ENCODE assay signal across 13 cellular contexts in the genomic region with DNA sequence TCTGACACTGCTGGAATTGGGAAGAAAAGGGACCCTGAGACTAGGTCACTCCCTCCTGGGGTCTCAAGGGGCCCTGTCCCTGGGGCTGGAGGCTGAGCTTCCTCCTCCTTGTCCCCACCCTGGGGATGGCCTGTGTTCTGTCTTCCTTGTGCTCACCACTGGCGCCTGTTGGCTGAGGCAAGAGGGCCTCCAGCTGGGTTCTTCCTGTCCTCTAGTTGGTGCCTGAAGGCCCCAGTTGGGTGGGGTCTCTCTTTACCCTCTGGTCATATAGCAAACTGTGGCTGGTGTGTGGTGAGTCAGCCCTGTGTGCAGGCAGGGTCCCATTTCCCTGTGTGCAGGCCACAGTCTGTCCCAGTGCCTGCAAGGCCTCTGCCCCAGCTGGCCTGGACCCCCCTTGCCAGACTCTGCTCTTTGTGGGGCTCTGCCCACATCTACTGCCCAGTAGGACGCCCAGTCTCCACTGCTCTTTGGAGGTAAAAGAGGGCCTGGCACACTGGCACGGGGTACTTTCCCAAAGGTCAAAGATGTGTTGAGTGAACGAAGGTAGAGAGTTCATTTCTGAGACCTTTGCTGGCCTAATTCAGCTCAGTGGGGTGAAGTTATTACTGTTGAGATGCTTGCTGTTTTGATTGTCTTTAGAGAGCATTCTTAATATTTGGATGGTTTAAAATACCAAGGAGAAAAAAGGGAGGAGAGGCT. TPM values are rescaled to one million over a fixed set of nuclear protein-coding genes. Genes with fewer than 3 reads are reported as not detected.
DNase-seq lines count a peak whose midpoint lies in the region; ATAC-seq and TF ChIP-seq lines count a peak whose summit lies in the region.
"Had no signal": no experiment of that assay in that cellular context is flagged by ENCODE, and none has a peak within 500 bp of the region (broad histone marks: within the 10 kb centered on the region; RNA-seq: fewer than 3 reads in every experiment).

No MANE protein-coding gene starts in this region.

- no peaks in the 10 kb centered on the region for H3K27me3 Mint-ChIP-seq in activated naive CD8-positive, alpha-beta T cell
- H3K27me3 Mint-ChIP-seq in natural killer cell treated with Interleukin-12 subunit alpha and Interleukin-12 subunit beta and Interleukin-15 and Interleukin-18, amount 100 ng/mL, for 72 hours: no peaks in the 10 kb centered on the region

- no peaks in the 10 kb centered on the region for H3K9me3 ChIP-seq in stomach
- H3K9me3 ChIP-seq: A549, right lobe of liver had no signal

- no peak overlapping the region for H3K4me3 Mint-ChIP-seq in activated naive CD8-positive, alpha-beta T cell
- peak overlapping the region; percentile 6 for H3K4me3 Mint-ChIP-seq in natural killer cell treated with Interleukin-12 subunit alpha and Interleukin-12 subunit beta and Interleukin-15 and Interleukin-18, amount 100 ng/mL, for 72 hours

- no peak overlapping the region for H3K4me3 ChIP-seq in stomach
- H3K4me3 ChIP-seq: A549, right lobe of liver had no signal

- WGBS in stomach, 5 donors: 74 to 81% (median 78%) methylated on average over 4 of the region's 4 CpGs

- peak overlapping the region; percentile 75 for H3K27ac Mint-ChIP-seq in activated naive CD8-positive, alpha-beta T cell
- H3K27ac Mint-ChIP-seq in natural killer cell treated with Interleukin-12 subunit alpha and Interleukin-12 subunit beta and Interleukin-15 and Interleukin-18, amount 100 ng/mL, for 72 hours: peak overlapping the region; percentile 47 to 71

- peaks cover 40% of the 10 kb centered on the region for H3K4me1 Mint-ChIP-seq in activated naive CD8-positive, alpha-beta T cell (ENCODE audit: low read depth)
- H3K4me1 Mint-ChIP-seq in natural killer cell treated with Interleukin-12 subunit alpha and Interleukin-12 subunit beta and Interleukin-15 and Interleukin-18, amount 100 ng/mL, for 72 hours (ENCODE audit: low read depth in 2 of 2): peaks cover 27 to 32% of the 10 kb centered on the region in 2 donors

- TF ChIP-seq POLR2A in stomach (IDR thresholded peaks at IDR 0.05): no peak

- no peaks in the 10 kb centered on the region for H3K36me3 Mint-ChIP-seq in activated naive CD8-positive, alpha-beta T cell
- H3K36me3 Mint-ChIP-seq in natural killer cell treated with Interleukin-12 subunit alpha and Interleukin-12 subunit beta and Interleukin-15 and Interleukin-18, amount 100 ng/mL, for 72 hours: no peaks in the 10 kb centered on the region

- no peak for TF ChIP-seq CTCF in stomach (IDR thresholded peaks at IDR 0.05)

- peak overlapping the region in 1 of 5 donors; percentile 15 for H3K27ac ChIP-seq in stomach
- H3K27ac ChIP-seq: A549, foreskin keratinocyte, right lobe of liver, RWPE1 had no signal

- TF ChIP-seq EP300 in stomach (IDR thresholded peaks at IDR 0.05): no peak

- peaks cover 0 to 41% (median 0%) of the 10 kb centered on the region in 3 donors for H3K27me3 ChIP-seq in stomach
- H3K27me3 ChIP-seq: foreskin keratinocyte, right lobe of liver had no signal

- DNase-seq in activated CD4-positive, CD25-positive, alpha-beta regulatory T cell treated with anti-CD3 and anti-CD28 coated beads, Interleukin-2, amount 50 U/mL, for 72 hours: peak; percentile 38
- DNase-seq in Kasumi-1 (lab: John Stamatoyannopoulos, UW) (peak; percentile 51 to 52), stomach (no peak)
- DNase-seq in natural killer cell treated with Interleukin-12 subunit alpha and Interleukin-12 subunit beta and Interleukin-15 and Interleukin-18, amount 100 ng/mL, for 72 hours (ENCODE audit: low spot score): no peak
- DNase-seq: foreskin keratinocyte, NCI-H1694, right lobe of liver had no signal

- no peaks in the 10 kb centered on the region for H3K36me3 ChIP-seq in stomach
- H3K36me3 ChIP-seq: right lobe of liver had no signal

- H3K9me3 Mint-ChIP-seq in activated naive CD8-positive, alpha-beta T cell (ENCODE audit: low read depth): no peaks in the 10 kb centered on the region
- H3K9me3 Mint-ChIP-seq in natural killer cell treated with Interleukin-12 subunit alpha and Interleukin-12 subunit beta and Interleukin-15 and Interleukin-18, amount 100 ng/mL, for 72 hours: no peaks in the 10 kb centered on the region

- intact Hi-C loops in stomach (cut with DNase I; ENCODE audit: low total_unique reads): no loop called here

- no peak for ATAC-seq in activated CD4-positive, CD25-positive, alpha-beta regulatory T cell treated with anti-CD3 and anti-CD28 coated beads, Interleukin-2, amount 50 U/mL, for 24 hours
- no peak for ATAC-seq in natural killer cell treated with Interleukin-12 subunit alpha and Interleukin-12 subunit beta and Interleukin-15 and Interleukin-18, amount 100 ng/mL, for 72 hours
- ATAC-seq in GM18868 (IDR thresholded peaks at IDR 0.05; ENCODE audit: unreplicated experiment): no peak
- no peak for ATAC-seq in GM18907 (IDR thresholded peaks at IDR 0.05; ENCODE audit: unreplicated experiment)
- ATAC-seq: A549, foreskin keratinocyte had no signal

- H3K4me1 ChIP-seq in stomach: no peaks in the 10 kb centered on the region
- H3K4me1 ChIP-seq: A549, right lobe of liver had no signal

RNA-seq across cellular contexts. Expression of gene CLDN5, which starts 55.1 kb away (rescaled TPM):
- total RNA-seq in natural killer cell treated with Interleukin-12 subunit alpha and Interleukin-12 subunit beta and Interleukin-15 and Interleukin-18, amount 100 ng/mL, for 72 hours: not detected
- 10 to 100 TPM; 36.5 to 67.7 (median 58.8) TPM for total RNA-seq in stomach
- polyA plus RNA-seq in stomach: 10 to 100 TPM; 13.1 to 40.2 (median 24.0) TPM
- total RNA-seq: foreskin keratinocyte had no signal
- polyA plus RNA-seq: A549, foreskin keratinocyte had no signal

Comparison
In these comparisons a context has a peak if more than half of its experiments do, and no peak if none do; other contexts are left out.
1. DNase-seq: peak in activated CD4-positive, CD25-positive, alpha-beta regulatory T cell treated with anti-CD3 and anti-CD28 coated beads, Interleukin-2, amount 50 U/mL, for 72 hours (single experiment) and Kasumi-1 (2 of 2); none in natural killer cell treated with Interleukin-12 subunit alpha and Interleukin-12 subunit beta and Interleukin-15 and Interleukin-18, amount 100 ng/mL, for 72 hours (single experiment) and stomach (single experiment).
2. RNA of gene CLDN5, which starts 55.1 kb away (total RNA-seq): 36.5 to 67.7 TPM in stomach; not detected in natural killer cell treated with Interleukin-12 subunit alpha and Interleukin-12 subunit beta and Interleukin-15 and Interleukin-18, amount 100 ng/mL, for 72 hours; every median in the first group is over 10 times any median in the second.